19 cellular contexts compared by ENCODE assay signal in the genomic region with DNA sequence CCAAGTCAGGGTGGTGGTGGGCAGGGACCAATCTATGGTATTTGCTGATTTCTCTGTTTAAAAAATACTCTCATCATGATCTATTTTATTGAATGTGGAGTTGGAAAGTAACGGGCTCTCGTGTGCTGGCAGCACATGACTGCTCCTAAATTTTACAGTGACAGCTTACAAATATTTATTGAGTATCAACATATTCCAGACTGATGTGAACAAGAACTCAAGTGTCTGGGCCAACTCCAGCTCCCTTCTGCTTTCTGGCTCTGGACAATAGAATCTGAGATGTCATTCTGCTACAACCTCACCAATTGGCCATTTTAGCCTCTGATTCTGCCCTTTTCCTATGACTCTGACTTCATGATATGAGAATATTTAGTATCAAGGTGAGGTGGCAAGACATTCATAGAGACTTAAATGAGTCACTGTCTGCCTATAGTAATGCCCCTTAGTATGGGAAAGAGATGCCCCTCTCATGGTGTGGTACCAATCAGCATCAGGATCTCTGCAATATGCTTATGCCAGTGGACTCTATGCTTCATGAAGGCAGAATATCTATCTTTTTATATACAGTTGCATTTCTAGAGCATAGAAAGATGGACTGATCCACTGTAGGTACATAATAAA.
"Had no signal": no experiment of that assay in that cellular context is flagged by ENCODE, and none has a peak within 500 bp of the region (broad histone marks: within the 10 kb centered on the region; RNA-seq: fewer than 3 reads in every experiment).

No MANE protein-coding gene starts in this region.

- H3K4me3 Mint-ChIP-seq: activated naive CD8-positive, alpha-beta T cell treated with anti-CD3 and anti-CD28 coated beads for 36 hours had no signal

- ATAC-seq: body of pancreas, gastrocnemius medialis, left lobe of liver, upper lobe of right lung had no signal

- H3K36me3 ChIP-seq: gastrocnemius medialis, stomach, upper lobe of right lung had no signal

- H3K27ac Mint-ChIP-seq: activated naive CD8-positive, alpha-beta T cell treated with anti-CD3 and anti-CD28 coated beads for 36 hours had no signal

- H3K9me3 ChIP-seq: body of pancreas, gastrocnemius medialis, stomach, testis, upper lobe of right lung had no signal

- H3K9me3 Mint-ChIP-seq: activated naive CD8-positive, alpha-beta T cell treated with anti-CD3 and anti-CD28 coated beads for 36 hours had no signal

- H3K4me3 ChIP-seq: body of pancreas, gastrocnemius medialis, lung, stomach, testis, upper lobe of right lung had no signal

- H3K4me1 ChIP-seq: body of pancreas, gastrocnemius medialis, testis, upper lobe of right lung had no signal

- H3K27me3 ChIP-seq: body of pancreas, gastrocnemius medialis, stomach, testis, upper lobe of right lung had no signal

- H3K4me1 Mint-ChIP-seq: activated naive CD8-positive, alpha-beta T cell treated with anti-CD3 and anti-CD28 coated beads for 36 hours had no signal

- H3K27ac ChIP-seq: body of pancreas, gastrocnemius medialis, stomach, testis, upper lobe of right lung had no signal

- DNase-seq: activated CD4-positive, alpha-beta T cell treated with anti-CD3 and anti-CD28 coated beads, Interleukin-2, amount 50 U/mL, for 48 hours; activated gamma-delta T cell treated with Interleukin-2 at 50 U/mL for 16 hours; activated naive CD8-positive, alpha-beta T cell treated with anti-CD3 and anti-CD28 coated beads for 36 hours; amygdala; body of pancreas; central memory CD4-positive, alpha-beta T cell; erythroblast; gastrocnemius medialis; head of caudate nucleus; midbrain; occipital lobe; posterior cingulate gyrus; retina; stomach; T-helper 2 cell; testis; upper lobe of right lung had no signal
